2 cellular contexts compared by ENCODE assay signal in the genomic region with DNA sequence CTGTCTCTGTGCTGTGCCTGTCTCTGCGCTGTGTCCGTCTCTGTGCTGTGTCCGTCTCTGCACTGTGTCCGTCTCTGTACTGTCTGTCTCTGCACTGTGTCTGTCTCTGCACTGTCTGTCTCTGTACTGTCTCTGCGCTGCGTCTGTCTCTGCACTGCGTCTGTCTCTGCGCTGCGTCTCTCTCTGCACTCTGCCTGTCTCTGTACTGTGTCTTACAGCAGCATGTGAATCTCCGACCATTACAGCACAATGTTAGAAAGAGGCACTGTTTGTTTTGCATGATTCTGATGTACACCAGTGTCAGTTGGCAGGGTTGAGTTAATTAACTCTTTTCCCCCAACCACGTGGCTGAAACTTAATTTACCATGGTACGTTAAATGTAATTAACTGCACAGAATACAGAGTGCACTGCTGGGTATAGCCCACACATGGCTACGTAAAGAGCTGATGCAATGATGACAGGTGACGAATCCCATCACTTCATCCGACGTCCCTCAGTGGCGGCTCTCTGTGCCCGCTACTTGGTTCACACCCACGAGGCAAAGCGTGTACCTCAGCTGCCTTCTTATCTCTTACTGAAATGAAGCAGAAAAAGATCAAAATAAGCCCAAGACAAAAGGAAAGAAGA.
TF ChIP-seq lines count a peak whose summit lies in the region.

No MANE protein-coding gene starts in this region.

TF ChIP-seq in H1, 55 proteins besides CTCF, POLR2A, EP300 and RAD21:
- TF ChIP-seq HDAC2 (IDR thresholded peaks at IDR 0.05; ENCODE audit: borderline replicate concordance in 1 of 2, low read depth in 2 of 2, low read length in 2 of 2) (no peak), KDM1A (IDR thresholded peaks at IDR 0.05; ENCODE audit: borderline replicate concordance, low read length) (no peak), CBX8 (IDR thresholded peaks at IDR 0.05; ENCODE audit: borderline replicate concordance, low read depth, low read length) (no peak), GABPA (IDR thresholded peaks at IDR 0.05; ENCODE audit: borderline replicate concordance, insufficient read depth, low read length) (no peak), JUN (IDR thresholded peaks at IDR 0.05; ENCODE audit: low read depth, low read length) (no peak), CEBPB (IDR thresholded peaks at IDR 0.05; ENCODE audit: low read depth, low read length) (no peak), YY1 (IDR thresholded peaks at IDR 0.05; ENCODE audit: low read depth, low read length) (no peak), FOSL1 (IDR thresholded peaks at IDR 0.05; ENCODE audit: insufficient read depth, low read depth, low read length) (no peak), ASH2L (IDR thresholded peaks at IDR 0.05; ENCODE audit: low read length) (no peak), KDM4A (IDR thresholded peaks at IDR 0.05; ENCODE audit: low read depth, low read length, severe bottlenecking) (no peak), NRF1 (IDR thresholded peaks at IDR 0.05; ENCODE audit: low read depth, low read length) (no peak), NANOG (IDR thresholded peaks at IDR 0.05; ENCODE audit: insufficient read depth, low read depth, low read length, poor library complexity, severe bottlenecking) (no peak), SP1 (IDR thresholded peaks at IDR 0.05; ENCODE audit: low read depth, low read length) (no peak), TEAD4 (IDR thresholded peaks at IDR 0.05; ENCODE audit: low read depth, low read length) (no peak), KDM5A (IDR thresholded peaks at IDR 0.05; ENCODE audit: low read length) (no peak), TAF7 (optimal IDR thresholded peaks at IDR 0.05; ENCODE audit: borderline replicate concordance, low read depth, low read length) (no peak), SRF (IDR thresholded peaks at IDR 0.05; ENCODE audit: low read depth, low read length) (no peak)
- TF ChIP-seq, protein P1, sequence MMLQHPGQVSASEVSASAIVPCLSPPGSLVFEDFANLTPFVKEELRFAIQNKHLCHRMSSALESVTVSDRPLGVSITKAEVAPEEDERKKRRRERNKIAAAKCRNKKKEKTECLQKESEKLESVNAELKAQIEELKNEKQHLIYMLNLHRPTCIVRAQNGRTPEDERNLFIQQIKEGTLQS (IDR thresholded peaks at IDR 0.05; ENCODE audit: insufficient read depth, low read depth, low read length), result no peak
- TF ChIP-seq, protein P2, sequence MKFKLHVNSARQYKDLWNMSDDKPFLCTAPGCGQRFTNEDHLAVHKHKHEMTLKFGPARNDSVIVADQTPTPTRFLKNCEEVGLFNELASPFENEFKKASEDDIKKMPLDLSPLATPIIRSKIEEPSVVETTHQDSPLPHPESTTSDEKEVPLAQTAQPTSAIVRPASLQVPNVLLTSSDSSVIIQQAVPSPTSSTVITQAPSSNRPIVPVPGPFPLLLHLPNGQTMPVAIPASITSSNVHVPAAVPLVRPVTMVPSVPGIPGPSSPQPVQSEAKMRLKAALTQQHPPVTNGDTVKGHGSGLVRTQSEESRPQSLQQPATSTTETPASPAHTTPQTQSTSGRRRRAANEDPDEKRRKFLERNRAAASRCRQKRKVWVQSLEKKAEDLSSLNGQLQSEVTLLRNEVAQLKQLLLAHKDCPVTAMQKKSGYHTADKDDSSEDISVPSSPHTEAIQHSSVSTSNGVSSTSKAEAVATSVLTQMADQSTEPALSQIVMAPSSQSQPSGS (IDR thresholded peaks at IDR 0.05; ENCODE audit: low read length), result no peak
- TF ChIP-seq, protein P3, sequence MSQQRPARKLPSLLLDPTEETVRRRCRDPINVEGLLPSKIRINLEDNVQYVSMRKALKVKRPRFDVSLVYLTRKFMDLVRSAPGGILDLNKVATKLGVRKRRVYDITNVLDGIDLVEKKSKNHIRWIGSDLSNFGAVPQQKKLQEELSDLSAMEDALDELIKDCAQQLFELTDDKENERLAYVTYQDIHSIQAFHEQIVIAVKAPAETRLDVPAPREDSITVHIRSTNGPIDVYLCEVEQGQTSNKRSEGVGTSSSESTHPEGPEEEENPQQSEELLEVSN (IDR thresholded peaks at IDR 0.05), result no peak
TF ChIP-seq in H1: peak in this region for 0.

TF ChIP-seq in neural cell, 6 proteins besides CTCF, POLR2A, EP300 and RAD21:
- no peak for TF ChIP-seq EZH2 (IDR thresholded peaks at IDR 0.05; ENCODE audit: borderline replicate concordance, insufficient read depth, low read length, poor library complexity, severe bottlenecking)
TF ChIP-seq in neural cell: peak in this region for 0.
